In the genomic region with DNA sequence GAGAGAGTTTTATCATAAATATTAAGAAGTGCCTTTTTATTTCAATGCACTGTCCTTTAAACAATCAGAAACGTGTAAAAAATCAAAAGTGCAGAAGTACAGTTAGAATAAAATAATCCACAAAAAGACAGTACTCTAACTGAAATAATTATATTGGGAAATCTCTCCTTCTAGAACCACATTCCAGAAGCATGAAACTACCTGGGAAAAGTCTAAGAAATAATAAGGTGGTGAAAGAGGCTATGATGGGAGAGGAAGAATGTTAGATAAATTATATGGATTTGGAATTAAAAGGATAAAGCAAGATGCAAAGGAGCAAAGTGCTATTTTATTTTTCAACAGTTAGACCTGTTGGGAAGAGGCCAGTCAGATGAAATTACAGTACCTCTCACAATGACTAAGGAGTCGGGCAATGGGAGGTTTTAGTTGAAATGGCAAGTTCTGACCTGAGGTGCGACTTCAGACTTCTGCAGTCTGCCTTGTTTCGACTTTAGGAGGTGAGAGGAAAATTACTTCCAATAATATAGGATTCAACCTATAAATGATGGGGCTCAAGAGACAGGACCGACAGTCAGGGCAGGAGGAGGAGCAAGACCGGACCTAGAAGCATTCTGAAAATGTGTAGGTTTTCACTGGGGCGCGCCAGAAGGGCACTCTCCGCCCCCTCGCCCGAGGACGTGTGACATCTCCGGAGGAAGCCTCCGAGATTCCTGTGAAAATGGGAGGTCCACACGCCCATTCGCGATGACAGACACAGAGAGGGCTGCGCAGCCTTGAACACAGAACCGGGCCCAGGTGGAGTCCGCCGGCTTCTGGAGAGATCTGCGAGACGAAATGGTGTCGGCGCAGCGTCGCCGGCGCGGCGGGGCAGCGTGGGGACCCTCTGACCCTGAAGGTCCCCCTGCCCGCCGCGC, we compare ENCODE assay signal across 8 cellular contexts. TPM values are rescaled to one million over a fixed set of nuclear protein-coding genes. Genes with fewer than 3 reads are reported as not detected.
A peak's percentile ranks its signal among the peaks of the same experiment; 100 is the strongest.
DNase-seq lines count a peak whose midpoint lies in the region; ATAC-seq and TF ChIP-seq lines count a peak whose summit lies in the region.

No MANE protein-coding gene starts in this region.

- TF ChIP-seq EP300 in SK-N-SH (IDR thresholded peaks at IDR 0.05; ENCODE audit: borderline replicate concordance in 1 of 2, low read depth in 1 of 2, low read length in 1 of 2): no peak

- H3K4me1 Mint-ChIP-seq in CD8-positive, alpha-beta T cell (ENCODE audit: low read depth): peaks cover 19% of the 10 kb centered on the region

- no peaks in the 10 kb centered on the region for H3K9me2 ChIP-seq in SK-N-SH

- peak overlapping the region; percentile 88 for H3K4me3 Mint-ChIP-seq in CD8-positive, alpha-beta T cell

- no peaks in the 10 kb centered on the region for H3K36me3 ChIP-seq in CD8-positive, alpha-beta T cell (ENCODE audit: insufficient read depth, low read length)
- peaks cover 0 to 3% of the 10 kb centered on the region in 2 experiments for H3K36me3 ChIP-seq in SK-N-SH (replicated peaks in 1 of 2; ENCODE audit: control insufficient read depth in 1 of 2, insufficient read depth in 2 of 2, low read length in 1 of 2)

- no peaks in the 10 kb centered on the region for H3K27me3 ChIP-seq in CD8-positive, alpha-beta T cell (ENCODE audit: insufficient read depth, low read length)
- no peaks in the 10 kb centered on the region for H3K27me3 ChIP-seq in SK-N-SH (ENCODE audit: insufficient read depth)

- CTCF ChIA-PET in CD8-positive, alpha-beta T cell (lab: Charles Lee): interaction anchor here (1.0 to 1.3 kb wide), 4 partner anchors 9 to 866 kb away, joined by 3 to 6 read pairs (median 6); no protein-coding TSS in a partner anchor
- CTCF ChIA-PET in SK-N-SH (lab: Yijun Ruan, JAX): interaction anchor here (0.8 to 1.8 kb wide), 19 partner anchors 9 to 977 kb away, joined by 3 to 11 read pairs (median 4); a partner anchor contains a TSS

- WGBS in SK-N-SH (ENCODE audit: low lambda C conversion rate): 3% methylated on average over 20 of the region's 35 CpGs

- H3K4me3 ChIP-seq in CD8-positive, alpha-beta T cell (ENCODE audit: low read depth, low read length): peak overlapping the region; percentile 98
- H3K4me3 ChIP-seq in SK-N-SH (ENCODE audit: low read depth in 2 of 2, low read length in 1 of 2) (peak overlapping the region; percentile 80 to 93), iPS-11a (ENCODE audit: low read depth, low read length) (peak overlapping the region; percentile 95), skeletal muscle cell (ENCODE audit: low read depth, low read length) (peak overlapping the region; percentile 92)

- ATAC-seq in CD8-positive, alpha-beta T cell: peak; percentile 8
- ATAC-seq in GM19351 (IDR thresholded peaks at IDR 0.05; ENCODE audit: unreplicated experiment): peak; percentile 26
- ATAC-seq in HG03439 (IDR thresholded peaks at IDR 0.05; ENCODE audit: unreplicated experiment): peak; percentile 28

- H3K36me3 Mint-ChIP-seq in CD8-positive, alpha-beta T cell: peaks cover 15% of the 10 kb centered on the region

- no peaks in the 10 kb centered on the region for H3K9me3 Mint-ChIP-seq in CD8-positive, alpha-beta T cell

- peak overlapping the region; percentile 77 for H3K4me2 ChIP-seq in SK-N-SH

- peaks cover 14% of the 10 kb centered on the region for H3K4me1 ChIP-seq in CD8-positive, alpha-beta T cell (ENCODE audit: insufficient read depth, low read length)
- H3K4me1 ChIP-seq in SK-N-SH (ENCODE audit: control insufficient read depth in 1 of 2, insufficient read depth in 2 of 2, low read depth in 1 of 2, low read length in 1 of 2): peaks cover 0 to 7% of the 10 kb centered on the region in 2 experiments; a peak in 3 of 4 replicates

- H2AFZ ChIP-seq in SK-N-SH (ENCODE audit: low read depth): peak overlapping the region; percentile 89

- TF ChIP-seq RAD21 in SK-N-SH (IDR thresholded peaks at IDR 0.05; ENCODE audit: low read length): no peak

- H3K27me3 Mint-ChIP-seq in CD8-positive, alpha-beta T cell (ENCODE audit: low read depth): no peaks in the 10 kb centered on the region

- intact Hi-C loops in CD8-positive, alpha-beta T cell (cut with DNase I, micrococcal nuclease): loop anchor here (1.0 to 10.0 kb wide), 17 partner anchors 59 to 977 kb away; a partner anchor contains a TSS

- no peak for TF ChIP-seq CTCF in CD8-positive, alpha-beta T cell (IDR thresholded peaks at IDR 0.05)
- TF ChIP-seq CTCF in SK-N-SH (IDR thresholded peaks at IDR 0.05): no peak

- H4K20me1 ChIP-seq in SK-N-SH (ENCODE audit: insufficient read depth): no peaks in the 10 kb centered on the region

- POLR2A ChIA-PET in CD8-positive, alpha-beta T cell (lab: Charles Lee): interaction anchor here (1.1 to 1.6 kb wide), 5 partner anchors 18 to 957 kb away, joined by 3 to 10 read pairs (median 5); a partner anchor contains a TSS
- POLR2A ChIA-PET in SK-N-SH (lab: Yijun Ruan, JAX): interaction anchor here (1.0 to 1.3 kb wide), 3 partner anchors 146 to 492 kb away, joined by 3 to 5 read pairs (median 3); a partner anchor contains a TSS

- peak overlapping the region; percentile 34 for H3K27ac Mint-ChIP-seq in CD8-positive, alpha-beta T cell

- peaks cover 41% of the 10 kb centered on the region for H3K79me2 ChIP-seq in SK-N-SH (ENCODE audit: insufficient read depth)

- H3K9ac ChIP-seq in SK-N-SH: peak overlapping the region; percentile 67

- H3F3A ChIP-seq in SK-N-SH (replicated peaks; ENCODE audit: insufficient read depth): peaks cover 4% of the 10 kb centered on the region

- DNase-seq in CD8-positive, alpha-beta T cell: peak in 4 of 7 experiments; percentile 19 to 35 (median 24)
- DNase-seq in SK-N-SH (no peak), astrocyte of the hippocampus (ENCODE audit: low read depth, low spot score) (peak; percentile 59), skeletal muscle cell (ENCODE audit: low read depth) (no peak), DMS153 treated with DMSO at 0.1 percent for 48 hours (lab: John Stamatoyannopoulos, UW; ENCODE audit: unreplicated experiment) (no peak)

- H3K27ac ChIP-seq in CD8-positive, alpha-beta T cell (ENCODE audit: low read depth, low read length): peak overlapping the region; percentile 44
- H3K27ac ChIP-seq in SK-N-SH (ENCODE audit: low read depth in 2 of 2, low read length in 1 of 2): peak overlapping the region; percentile 58 to 82

- H3K9me3 ChIP-seq in CD8-positive, alpha-beta T cell (ENCODE audit: low read length): no peaks in the 10 kb centered on the region
- no peaks in the 10 kb centered on the region for H3K9me3 ChIP-seq in SK-N-SH

TF ChIP-seq in SK-N-SH, 30 proteins besides CTCF, POLR2A, EP300 and RAD21:
- TF ChIP-seq GABPA (IDR thresholded peaks at IDR 0.05; ENCODE audit: low read depth) (no peak), MXI1 (IDR thresholded peaks at IDR 0.05; ENCODE audit: low read depth, low read length) (peak; percentile 53), TEAD4 (IDR thresholded peaks at IDR 0.05; ENCODE audit: borderline replicate concordance, insufficient read depth) (no peak), RCOR1 (IDR thresholded peaks at IDR 0.05; ENCODE audit: low read length) (peak; percentile 13; the same call in 1 of the 2 replicates), TCF12 (IDR thresholded peaks at IDR 0.05) (no peak)

RNA-seq across cellular contexts. Expression of a gene that starts 0.7 kb away (rescaled TPM):
- 1 to 10 TPM; 1.2 to 1.4 TPM for total RNA-seq in CD8-positive, alpha-beta T cell
- polyA plus RNA-seq in SK-N-SH (2012; rRNA removed): 5.5 and 8.6 TPM in 2 replicates
- polyA plus RNA-seq in SK-N-SH (2012; cell fraction: cytosol; rRNA removed): 8.2 and 11.4 TPM in 2 replicates
- 4.0 and 4.8 TPM in 2 replicates for polyA plus RNA-seq in SK-N-SH (2012; cell fraction: nucleus; rRNA removed)

Comparison
In these comparisons a context has a peak if more than half of its experiments do, and no peak if none do; other contexts are left out.
1. DNase-seq: peak in CD8-positive, alpha-beta T cell (4 of 7) and astrocyte of the hippocampus (single experiment); none in SK-N-SH (single experiment), skeletal muscle cell (single experiment) and DMS153 treated with DMSO at 0.1 percent for 48 hours (single experiment).
2. Peak in every context shown above with its lines, with median percentiles within 50 percentile points of each other: ATAC-seq and H3K4me3 ChIP-seq.